16 cellular contexts compared by ENCODE assay signal in genomic region chr1:243477676-243478075, GRCh38.
DNase-seq lines count a peak whose midpoint lies in the region; ATAC-seq and TF ChIP-seq lines count a peak whose summit lies in the region.
"Had no signal": no experiment of that assay in that cellular context is flagged by ENCODE, and none has a peak within 500 bp of the region (broad histone marks: within the 10 kb centered on the region; RNA-seq: fewer than 3 reads in every experiment).

No MANE protein-coding gene starts in this region.

- no peak overlapping the region for H3K4me3 Mint-ChIP-seq in glutamatergic neuron (ENCODE audit: unreplicated experiment)
- H3K4me3 Mint-ChIP-seq: CD4-positive, alpha-beta memory T cell had no signal

- H3K9me3 ChIP-seq in heart right ventricle, result no peaks in the 10 kb centered on the region

- peak overlapping the region; percentile 81 for H3K27ac Mint-ChIP-seq in glutamatergic neuron (ENCODE audit: unreplicated experiment)
- H3K27ac Mint-ChIP-seq: CD4-positive, alpha-beta memory T cell had no signal

- peaks cover 0 to 10% (median 0%) of the 10 kb centered on the region in 9 donors for H3K36me3 ChIP-seq in heart right ventricle

- DNase-seq in AG09309 (ENCODE audit: low read depth), result peak; percentile 4
- DNase-seq in MV-4-11 (lab: John Stamatoyannopoulos, UW), result peak; percentile 91
- DNase-seq in SKM-1 treated with dmso at 0.1 percent for 144 hours (lab: John Stamatoyannopoulos, UW; ENCODE audit: unreplicated experiment), result peak; percentile 70
- no peak for DNase-seq in glutamatergic neuron
- no peak for DNase-seq in heart right ventricle
- DNase-seq: 8988T; CD4-positive, alpha-beta memory T cell; DMS79 treated with DMSO at 0.1 percent for 48 hours; NCI-H1417; NCI-H2029; NCI-H524; T-helper 1 cell had no signal

- no peaks in the 10 kb centered on the region for H3K27me3 Mint-ChIP-seq in glutamatergic neuron (ENCODE audit: unreplicated experiment)

- 93 to 94% methylated on average over 1 of the region's 1 CpG for WGBS in heart right ventricle, 2 donors

- no peak for TF ChIP-seq CTCF in AG09309 (IDR thresholded peaks at IDR 0.05; ENCODE audit: control insufficient read depth, insufficient read depth, low read depth, low read length, missing control alignments)
- no peak for TF ChIP-seq CTCF in glutamatergic neuron (IDR thresholded peaks at IDR 0.05; ENCODE audit: partially characterized antibody, unreplicated experiment)
- TF ChIP-seq CTCF in heart right ventricle (IDR thresholded peaks at IDR 0.05), result no peak

- H3K4me1 ChIP-seq in heart right ventricle, result peaks cover 4 to 25% (median 17%) of the 10 kb centered on the region in 9 donors

- intact Hi-C loops in heart right ventricle (cut with DNase I), result loop anchor here in 2 of 10 donors (10.0 kb wide), 2 partner anchors 277 to 797 kb away; no protein-coding TSS in a partner anchor

- no peak overlapping the region for H3K27ac ChIP-seq in heart right ventricle

- ATAC-seq in HG02852 (IDR thresholded peaks at IDR 0.05; ENCODE audit: unreplicated experiment) (no peak), HG03439 (IDR thresholded peaks at IDR 0.05; ENCODE audit: unreplicated experiment) (no peak), HG02798 (IDR thresholded peaks at IDR 0.05; ENCODE audit: poor library complexity, unreplicated experiment) (no peak), heart right ventricle (no peak)
- ATAC-seq: HCT116 had no signal

- no peaks in the 10 kb centered on the region for H3K27me3 ChIP-seq in heart right ventricle

- no peak overlapping the region for H3K4me3 ChIP-seq in AG09309 (ENCODE audit: control insufficient read depth, low read depth, low read length)
- no peak overlapping the region for H3K4me3 ChIP-seq in heart right ventricle

- no peaks in the 10 kb centered on the region for H3K36me3 Mint-ChIP-seq in glutamatergic neuron (ENCODE audit: unreplicated experiment)

- peaks cover 7% of the 10 kb centered on the region for H3K9me3 Mint-ChIP-seq in glutamatergic neuron (ENCODE audit: unreplicated experiment)

- peaks cover 62% of the 10 kb centered on the region for H3K4me1 Mint-ChIP-seq in glutamatergic neuron (ENCODE audit: low read depth, unreplicated experiment)

Comparison
In these comparisons a context has a peak if more than half of its experiments do, and no peak if none do; other contexts are left out.
1. DNase-seq: peak in AG09309 (single experiment), MV-4-11 (single experiment) and SKM-1 treated with dmso at 0.1 percent for 144 hours (single experiment); none in glutamatergic neuron (single experiment) and heart right ventricle (0 of 2).